In genomic region chr20:7214081-7214740, GRCh38 we compare ENCODE assay signal across 23 cellular contexts.
A peak's percentile ranks its signal among the peaks of the same experiment; 100 is the strongest.
DNase-seq lines count a peak whose midpoint lies in the region; ATAC-seq, FAIRE-seq and TF ChIP-seq lines count a peak whose summit lies in the region.
"Had no signal": no experiment of that assay in that cellular context is flagged by ENCODE, and none has a peak within 500 bp of the region (broad histone marks: within the 10 kb centered on the region; RNA-seq: fewer than 3 reads in every experiment).

No MANE protein-coding gene starts in this region.

- H3K27me3 ChIP-seq in HUES6 (ENCODE audit: control insufficient read depth, insufficient read depth, low read length) = no peaks in the 10 kb centered on the region
- no peaks in the 10 kb centered on the region for H3K27me3 ChIP-seq in iPS-20b (ENCODE audit: insufficient read depth, low read length)
- H3K27me3 ChIP-seq in psoas muscle (ENCODE audit: insufficient read depth in 3 of 3, low read length in 2 of 3) = no peaks in the 10 kb centered on the region

- WGBS in psoas muscle, 3 donors = 80 to 81% (median 80%) methylated on average over 3 of the region's 3 CpGs

- intact Hi-C loops in psoas muscle (cut with DNase I) = no loop called here

- TF ChIP-seq CTCF in epithelial cell of esophagus (IDR thresholded peaks at IDR 0.05; ENCODE audit: insufficient read depth, low read depth, low read length, missing control alignments) (no peak), psoas muscle (IDR thresholded peaks at IDR 0.05) (no peak)

- no peaks in the 10 kb centered on the region for H3K9me3 ChIP-seq in HUES6 (ENCODE audit: control insufficient read depth, insufficient read depth, low read depth, low read length)
- H3K9me3 ChIP-seq in iPS-20b (ENCODE audit: insufficient read depth, low read depth, low read length) = no peaks in the 10 kb centered on the region
- no peaks in the 10 kb centered on the region for H3K9me3 ChIP-seq in psoas muscle

- TF ChIP-seq POLR2A in GM12891 (IDR thresholded peaks at IDR 0.05; ENCODE audit: low read depth, low read length) = no peak

- H3K27ac ChIP-seq in HUES6 (ENCODE audit: low read depth, low read length) = peak overlapping the region; percentile 9; the same call in 1 of the 2 replicates
- no peak overlapping the region for H3K27ac ChIP-seq in iPS-20b (ENCODE audit: low read length)
- H3K27ac ChIP-seq in psoas muscle = no peak overlapping the region
- H3K27ac ChIP-seq: RWPE1, SK-N-MC had no signal

- DNase-seq in epithelial cell of esophagus (ENCODE audit: low read depth) = peak; percentile 43
- no peak for DNase-seq in GM12891 (ENCODE audit: insufficient read length, low spot score)
- DNase-seq in psoas muscle = no peak
- no peak for DNase-seq in COLO668 (lab: John Stamatoyannopoulos, UW; ENCODE audit: unreplicated experiment)
- DNase-seq in frontal cortex (ENCODE audit: low spot score in 2 of 2) = no peak
- DNase-seq: CD4-positive, CD25-positive, alpha-beta regulatory T cell; COR-L47; DMS79 treated with DMSO at 0.1 percent for 48 hours; NCI-H1092; NCI-H1436; NCI-H187 treated with DMSO at 0.1 percent for 48 hours; NCI-H2107; NCI-H2227 treated with DMSO at 0.1 percent for 48 hours; NCI-H510A; NCI-H748 treated with DMSO at 0.1 percent for 48 hours; SHP77 treated with DMSO at 0.1 percent for 48 hours had no signal

- H3K4me1 ChIP-seq in HUES6 (ENCODE audit: control insufficient read depth, insufficient read depth, low read length) (peaks cover 12% of the 10 kb centered on the region), iPS-20b (ENCODE audit: insufficient read depth, low read length) (peaks cover 5% of the 10 kb centered on the region; the same call in 1 of the 2 replicates), psoas muscle (no peaks in the 10 kb centered on the region)

- H3K36me3 ChIP-seq in HUES6 (ENCODE audit: control insufficient read depth, insufficient read depth, low read length) (no peaks in the 10 kb centered on the region), iPS-20b (ENCODE audit: insufficient read depth, low read depth, low read length) (no peaks in the 10 kb centered on the region), psoas muscle (ENCODE audit: insufficient read depth in 1 of 2, low read depth in 1 of 2) (no peaks in the 10 kb centered on the region)

- FAIRE-seq in GM12891 (lab: Jason Lieb, UNC) (no peak), frontal cortex (lab: Jason Lieb, UNC) (no peak)
- FAIRE-seq: GM12878, HepG2, K562 had no signal

- no peak for ATAC-seq in psoas muscle
- ATAC-seq: GM12878, HepG2, K562 had no signal

- H3K4me3 ChIP-seq in HUES6 (ENCODE audit: low read depth, low read length) (no peak overlapping the region), epithelial cell of esophagus (ENCODE audit: low read length) (no peak overlapping the region), iPS-20b (ENCODE audit: low read length) (no peak overlapping the region), psoas muscle (no peak overlapping the region)
- H3K4me3 ChIP-seq: GM12878, K562, SK-N-MC had no signal

- no peak overlapping the region for H3K9ac ChIP-seq in HUES6 (ENCODE audit: low read length)
- H3K9ac ChIP-seq in iPS-20b (ENCODE audit: low read depth, low read length) = peak overlapping the region; percentile 19; the same call in 1 of the 2 replicates

TF ChIP-seq in GM12891, 5 proteins besides CTCF, POLR2A, EP300 and RAD21:
- no peak for TF ChIP-seq TAF1 (IDR thresholded peaks at IDR 0.05; ENCODE audit: low read depth, low read length)
